Comparison of ENCODE assay signal across 8 cellular contexts in genomic region chr17:76353599-76354316, GRCh38. TPM values are rescaled to one million over a fixed set of nuclear protein-coding genes. Genes with fewer than 3 reads are reported as not detected.
DNase-seq lines count a peak whose midpoint lies in the region; ATAC-seq, FAIRE-seq and TF ChIP-seq lines count a peak whose summit lies in the region.

A gene with protein sequence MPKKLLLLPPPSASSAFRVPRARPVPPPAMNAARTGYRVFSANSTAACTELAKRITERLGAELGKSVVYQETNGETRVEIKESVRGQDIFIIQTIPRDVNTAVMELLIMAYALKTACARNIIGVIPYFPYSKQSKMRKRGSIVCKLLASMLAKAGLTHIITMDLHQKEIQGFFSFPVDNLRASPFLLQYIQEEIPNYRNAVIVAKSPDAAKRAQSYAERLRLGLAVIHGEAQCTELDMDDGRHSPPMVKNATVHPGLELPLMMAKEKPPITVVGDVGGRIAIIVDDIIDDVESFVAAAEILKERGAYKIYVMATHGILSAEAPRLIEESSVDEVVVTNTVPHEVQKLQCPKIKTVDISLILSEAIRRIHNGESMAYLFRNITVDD (minus strand): TSS chr17:76353916. CDS start chr17:76353703, 213 bp downstream.

- in situ Hi-C loops in ACHN (cut with HindIII; ENCODE audit: low pct_ligation_motif_present, low pct_unique_long_range_greater_than_20kb, low sequenced_read_pairs): no loop called here

- ATAC-seq in GM18867 (IDR thresholded peaks at IDR 0.05; ENCODE audit: unreplicated experiment) (peak; percentile 91), HG03108 (IDR thresholded peaks at IDR 0.05; ENCODE audit: unreplicated experiment) (peak; percentile 94)

- DNase-seq in ACHN: peak; percentile 92
- DNase-seq in NCI-H2196 (lab: John Stamatoyannopoulos, UW; ENCODE audit: unreplicated experiment): peak; percentile 99
- peak; percentile 87 for DNase-seq in bronchial epithelial cell (ENCODE audit: low read depth)
- DNase-seq in inferior parietal cortex (ENCODE audit: extremely low spot score): peak; percentile 93
- DNase-seq in stimulated activated CD4-positive, alpha-beta T cell treated with anti-CD3 and anti-CD28 coated beads, Interleukin-12 subunit alpha, Interleukin-12 subunit beta, amount 100 ng/mL, for 24 hours (ENCODE audit: low read depth in 2 of 2): peak; percentile 70 to 75

- H3K4me3 ChIP-seq in WI38 (ENCODE audit: low read depth, low read length): peak within 1 kb of the TSS; percentile 85
- peak within 1 kb of the TSS; percentile 66 for H3K4me3 ChIP-seq in bronchial epithelial cell (ENCODE audit: low read depth, low read length)

- TF ChIP-seq CTCF in WI38 (IDR thresholded peaks at IDR 0.05; ENCODE audit: low read depth, low read length) (peak; percentile 43), bronchial epithelial cell (IDR thresholded peaks at IDR 0.05; ENCODE audit: insufficient read depth, low read length, severe bottlenecking) (peak; percentile 51)

- no peaks in the 10 kb centered on the region for H3K36me3 ChIP-seq in bronchial epithelial cell (ENCODE audit: control insufficient read depth, insufficient read depth, low read length)

- no peak for FAIRE-seq in bronchial epithelial cell (lab: Jason Lieb, UNC)

- H3K27me3 ChIP-seq in bronchial epithelial cell (ENCODE audit: control insufficient read depth, insufficient read depth, low read length): no peaks in the 10 kb centered on the region

RNA-seq across cellular contexts. Expression of the gene that starts here (rescaled TPM):
- 29.2 and 30.5 TPM in 2 replicates for total RNA-seq in bronchial epithelial cell

Comparison
In these comparisons a context has a peak if more than half of its experiments do, and no peak if none do; other contexts are left out.
1. Peak in every context shown above with its lines: DNase-seq, ATAC-seq and H3K4me3 ChIP-seq.